19 cellular contexts compared by ENCODE assay signal in genomic region chr6:36495086-36495485, GRCh38. TPM values are rescaled to one million over a fixed set of nuclear protein-coding genes. Genes with fewer than 3 reads are reported as not detected.
DNase-seq lines count a peak whose midpoint lies in the region; ATAC-seq and TF ChIP-seq lines count a peak whose summit lies in the region.
"Had no signal": no experiment of that assay in that cellular context is flagged by ENCODE, and none has a peak within 500 bp of the region (broad histone marks: within the 10 kb centered on the region; RNA-seq: fewer than 3 reads in every experiment).

No MANE protein-coding gene starts in this region.

- H3K23ac ChIP-seq in trophoblast cell (ENCODE audit: low read length): no peak overlapping the region

- no peak for TF ChIP-seq CTCF in GM10266 (IDR thresholded peaks at IDR 0.05; ENCODE audit: control insufficient read depth, insufficient read depth, low read depth, missing control alignments)

- H3K9me3 ChIP-seq in naive thymus-derived CD4-positive, alpha-beta T cell (ENCODE audit: control insufficient read depth in 2 of 3, low read length in 3 of 3): no peaks in the 10 kb centered on the region
- H3K9me3 ChIP-seq in trophoblast cell (ENCODE audit: insufficient read depth, low read depth, low read length): no peaks in the 10 kb centered on the region
- H3K9me3 ChIP-seq: BE2C had no signal

- CTCF ChIA-PET in T-cell (lab: Charles Lee): interaction anchor here in 1 of 2 donors (0.6 kb wide), 1 partner anchor 69 kb away, joined by 3 read pairs; no protein-coding TSS in a partner anchor
- CTCF ChIA-PET in naive thymus-derived CD4-positive, alpha-beta T cell (lab: Charles Lee): no interaction called here

- no peak overlapping the region for H3K4me3 ChIP-seq in naive thymus-derived CD4-positive, alpha-beta T cell (ENCODE audit: low read length)
- H3K4me3 ChIP-seq in trophoblast cell (ENCODE audit: low read depth, low read length): no peak overlapping the region

- WGBS in trophoblast cell (ENCODE audit: extremely low coverage, insufficient coverage, insufficient read length): no CpG with 5 or more reads among the region's 5 CpGs

- H3K9me3 Mint-ChIP-seq in activated naive CD8-positive, alpha-beta T cell (ENCODE audit: low read depth): no peaks in the 10 kb centered on the region
- no peaks in the 10 kb centered on the region for H3K9me3 Mint-ChIP-seq in activated naive CD8-positive, alpha-beta T cell treated with anti-CD3 and anti-CD28 coated beads for 36 hours
- no peaks in the 10 kb centered on the region for H3K9me3 Mint-ChIP-seq in T-cell
- H3K9me3 Mint-ChIP-seq in naive thymus-derived CD4-positive, alpha-beta T cell: no peaks in the 10 kb centered on the region

- no peak overlapping the region for H2BK120ac ChIP-seq in trophoblast cell (ENCODE audit: insufficient read depth, low read length, poor library complexity)

- DNase-seq in activated naive CD8-positive, alpha-beta T cell treated with anti-CD3 and anti-CD28 coated beads for 36 hours: no peak
- no peak for DNase-seq in T-cell
- no peak for DNase-seq in naive thymus-derived CD4-positive, alpha-beta T cell
- DNase-seq in stimulated activated CD4-positive, alpha-beta T cell treated with anti-CD3 and anti-CD28 coated beads, Interleukin-15, amount 100 ng/mL, for 24 hours: no peak
- DNase-seq in GM10266 (ENCODE audit: extremely low spot score): no peak
- DNase-seq in trophoblast cell: no peak
- DNase-seq: BE2C, DND-41, NCI-H1048, NCI-H1436, NCI-H1930, NCI-H226, NCI-H524 had no signal

- no peak overlapping the region for H2BK12ac ChIP-seq in trophoblast cell (ENCODE audit: low read length)

- H3K4me1 Mint-ChIP-seq in activated naive CD8-positive, alpha-beta T cell (ENCODE audit: low read depth): peaks cover 37% of the 10 kb centered on the region
- peaks cover 23% of the 10 kb centered on the region for H3K4me1 Mint-ChIP-seq in activated naive CD8-positive, alpha-beta T cell treated with anti-CD3 and anti-CD28 coated beads for 36 hours
- peaks cover 12 to 52% (median 48%) of the 10 kb centered on the region in 3 donors for H3K4me1 Mint-ChIP-seq in T-cell
- peaks cover 24 to 57% (median 42%) of the 10 kb centered on the region in 7 donors for H3K4me1 Mint-ChIP-seq in naive thymus-derived CD4-positive, alpha-beta T cell

- ATAC-seq in T-cell (replicated peaks in 1 of 4): no peak
- ATAC-seq in naive thymus-derived CD4-positive, alpha-beta T cell: no peak
- no peak for ATAC-seq in HG03108 (IDR thresholded peaks at IDR 0.05; ENCODE audit: unreplicated experiment)

- peaks cover 0 to 4% of the 10 kb centered on the region in 2 donors for H3K4me1 ChIP-seq in naive thymus-derived CD4-positive, alpha-beta T cell (ENCODE audit: control insufficient read depth in 2 of 2, insufficient read depth in 2 of 2, low read length in 2 of 2)
- H3K4me1 ChIP-seq in trophoblast cell (ENCODE audit: control insufficient read depth in 1 of 2, insufficient read depth in 2 of 2, low read length in 2 of 2): no peaks in the 10 kb centered on the region
- H3K4me1 ChIP-seq: BE2C had no signal

- POLR2A ChIA-PET in T-cell (lab: Charles Lee): interaction anchor here in 1 of 2 donors (0.5 to 0.6 kb wide), 2 partner anchors 153 to 1216 kb away, joined by 4 to 7 read pairs; no protein-coding TSS in a partner anchor
- POLR2A ChIA-PET in naive thymus-derived CD4-positive, alpha-beta T cell (lab: Charles Lee): no interaction called here

- H3K18ac ChIP-seq in trophoblast cell (ENCODE audit: low read length): no peak overlapping the region

- no peak overlapping the region for H3K27ac ChIP-seq in naive thymus-derived CD4-positive, alpha-beta T cell (ENCODE audit: low read depth, low read length)
- no peak overlapping the region for H3K27ac ChIP-seq in trophoblast cell (ENCODE audit: low read depth, low read length)
- H3K27ac ChIP-seq: KMS-11, RWPE1 had no signal

- intact Hi-C loops in naive thymus-derived CD4-positive, alpha-beta T cell (cut with micrococcal nuclease): no loop called here

- H2AK5ac ChIP-seq in trophoblast cell (ENCODE audit: low read length): no peak overlapping the region

- no peak overlapping the region for H4K91ac ChIP-seq in trophoblast cell (ENCODE audit: low read depth, low read length)

- H4K12ac ChIP-seq in trophoblast cell (ENCODE audit: low read depth, low read length): no peak overlapping the region

- no peak overlapping the region for H4K8ac ChIP-seq in trophoblast cell (ENCODE audit: low read depth, low read length)

- no peak overlapping the region for H3K4me2 ChIP-seq in trophoblast cell (ENCODE audit: low read length)
- H3K4me2 ChIP-seq: KMS-11 had no signal

- no peak overlapping the region for H3K9ac ChIP-seq in trophoblast cell (ENCODE audit: low read length)
- H3K9ac ChIP-seq: KMS-11 had no signal

- peaks cover 27% of the 10 kb centered on the region for H3K36me3 Mint-ChIP-seq in activated naive CD8-positive, alpha-beta T cell
- H3K36me3 Mint-ChIP-seq in activated naive CD8-positive, alpha-beta T cell treated with anti-CD3 and anti-CD28 coated beads for 36 hours: peaks cover 48% of the 10 kb centered on the region
- peaks cover 63% of the 10 kb centered on the region for H3K36me3 Mint-ChIP-seq in T-cell
- H3K36me3 Mint-ChIP-seq in naive thymus-derived CD4-positive, alpha-beta T cell: peaks cover 17 to 69% (median 45%) of the 10 kb centered on the region in 5 donors

- H3K27me3 Mint-ChIP-seq in activated naive CD8-positive, alpha-beta T cell: no peaks in the 10 kb centered on the region
- no peaks in the 10 kb centered on the region for H3K27me3 Mint-ChIP-seq in activated naive CD8-positive, alpha-beta T cell treated with anti-CD3 and anti-CD28 coated beads for 36 hours
- H3K27me3 Mint-ChIP-seq in T-cell: no peaks in the 10 kb centered on the region
- no peaks in the 10 kb centered on the region for H3K27me3 Mint-ChIP-seq in naive thymus-derived CD4-positive, alpha-beta T cell

- H3K36me3 ChIP-seq in naive thymus-derived CD4-positive, alpha-beta T cell (ENCODE audit: control insufficient read depth in 2 of 3, insufficient read depth in 3 of 3, low read length in 3 of 3): peaks cover 7 to 66% (median 42%) of the 10 kb centered on the region in 3 experiments
- peaks cover 12 to 22% of the 10 kb centered on the region in 2 experiments for H3K36me3 ChIP-seq in trophoblast cell (ENCODE audit: control insufficient read depth in 1 of 2, insufficient read depth in 2 of 2, low read length in 2 of 2)

- no peaks in the 10 kb centered on the region for H3K27me3 ChIP-seq in naive thymus-derived CD4-positive, alpha-beta T cell (ENCODE audit: control insufficient read depth in 2 of 2, insufficient read depth in 2 of 2, low read length in 2 of 2)
- H3K27me3 ChIP-seq in trophoblast cell (ENCODE audit: insufficient read depth, low read length): no peaks in the 10 kb centered on the region
- H3K27me3 ChIP-seq: BE2C had no signal

- H3K27ac Mint-ChIP-seq in activated naive CD8-positive, alpha-beta T cell: peak overlapping the region; percentile 12
- H3K27ac Mint-ChIP-seq in activated naive CD8-positive, alpha-beta T cell treated with anti-CD3 and anti-CD28 coated beads for 36 hours: no peak overlapping the region
- H3K27ac Mint-ChIP-seq in T-cell: peak overlapping the region; percentile 31 to 58
- peak overlapping the region in 6 of 9 donors; percentile 21 to 73 (median 64) for H3K27ac Mint-ChIP-seq in naive thymus-derived CD4-positive, alpha-beta T cell

- H3K79me2 ChIP-seq in trophoblast cell (ENCODE audit: control insufficient read depth, insufficient read depth, low read length, poor library complexity): no peaks in the 10 kb centered on the region

- no peak overlapping the region for H2AFZ ChIP-seq in trophoblast cell (ENCODE audit: insufficient read depth, low read length, poor library complexity)

- H3K4ac ChIP-seq in trophoblast cell (ENCODE audit: low read depth, low read length): no peak overlapping the region

- no peak overlapping the region for H3K4me3 Mint-ChIP-seq in activated naive CD8-positive, alpha-beta T cell
- no peak overlapping the region for H3K4me3 Mint-ChIP-seq in activated naive CD8-positive, alpha-beta T cell treated with anti-CD3 and anti-CD28 coated beads for 36 hours
- no peak overlapping the region for H3K4me3 Mint-ChIP-seq in T-cell
- no peak overlapping the region for H3K4me3 Mint-ChIP-seq in naive thymus-derived CD4-positive, alpha-beta T cell

- no peaks in the 10 kb centered on the region for H3K79me1 ChIP-seq in trophoblast cell (ENCODE audit: low read length)

- H2BK5ac ChIP-seq in trophoblast cell (ENCODE audit: low read depth, low read length, poor library complexity): no peak overlapping the region

- H3K14ac ChIP-seq in trophoblast cell (ENCODE audit: low read length): no peak overlapping the region

RNA-seq across cellular contexts. Expression of gene STK38, which starts 52.2 kb away (rescaled TPM):
- 10 to 100 TPM; 21.5 to 23.1 TPM for total RNA-seq in activated naive CD8-positive, alpha-beta T cell treated with anti-CD3 and anti-CD28 coated beads for 36 hours
- total RNA-seq in T-cell: 100 to 1,000 TPM in 4 of 5 donors, 10 to 100 TPM in 1; 90.3 to 164 (median 152) TPM
- total RNA-seq in naive thymus-derived CD4-positive, alpha-beta T cell: 100 to 1,000 TPM in 2 of 5 experiments, 10 to 100 TPM in 3; 68.5 to 193 (median 95.0) TPM
- polyA plus RNA-seq in naive thymus-derived CD4-positive, alpha-beta T cell: 100 to 1,000 TPM in 1 of 2 donors, 10 to 100 TPM in 1; 56.6 to 123 TPM
- polyA plus RNA-seq in trophoblast cell (2013): 18.7 and 19.4 TPM in 2 replicates

RNA-seq across cellular contexts. Expression of gene KCTD20, which starts 52.3 kb away (rescaled TPM):
- total RNA-seq in activated naive CD8-positive, alpha-beta T cell treated with anti-CD3 and anti-CD28 coated beads for 36 hours: 10 to 100 TPM; 48.4 to 56.6 TPM
- total RNA-seq in T-cell: 10 to 100 TPM; 29.7 to 39.8 (median 33.3) TPM
- total RNA-seq in naive thymus-derived CD4-positive, alpha-beta T cell: 10 to 100 TPM; 33.0 to 55.8 (median 33.2) TPM
- polyA plus RNA-seq in naive thymus-derived CD4-positive, alpha-beta T cell: 10 to 100 TPM; 27.7 to 29.8 TPM
- polyA plus RNA-seq in trophoblast cell (2013): 36.2 and 36.4 TPM in 2 replicates

RNA-seq across cellular contexts. Expression of gene PXT1, which starts 52.4 kb away (rescaled TPM):
- under 1 TPM; 0.10 to 0.29 TPM for total RNA-seq in activated naive CD8-positive, alpha-beta T cell treated with anti-CD3 and anti-CD28 coated beads for 36 hours
- total RNA-seq in T-cell: under 1 TPM in 4 of 5 donors, not detected in 1; 0.13 to 0.44 (median 0.25) TPM
- total RNA-seq in naive thymus-derived CD4-positive, alpha-beta T cell: under 1 TPM; 0.15 to 0.64 (median 0.32) TPM
- polyA plus RNA-seq in naive thymus-derived CD4-positive, alpha-beta T cell: not detected
- polyA plus RNA-seq in trophoblast cell (2013): 0.04 and 0.08 TPM in 2 replicates
- total RNA-seq: H4, M059J had no signal
